2 cellular contexts compared by ENCODE assay signal in the genomic region with DNA sequence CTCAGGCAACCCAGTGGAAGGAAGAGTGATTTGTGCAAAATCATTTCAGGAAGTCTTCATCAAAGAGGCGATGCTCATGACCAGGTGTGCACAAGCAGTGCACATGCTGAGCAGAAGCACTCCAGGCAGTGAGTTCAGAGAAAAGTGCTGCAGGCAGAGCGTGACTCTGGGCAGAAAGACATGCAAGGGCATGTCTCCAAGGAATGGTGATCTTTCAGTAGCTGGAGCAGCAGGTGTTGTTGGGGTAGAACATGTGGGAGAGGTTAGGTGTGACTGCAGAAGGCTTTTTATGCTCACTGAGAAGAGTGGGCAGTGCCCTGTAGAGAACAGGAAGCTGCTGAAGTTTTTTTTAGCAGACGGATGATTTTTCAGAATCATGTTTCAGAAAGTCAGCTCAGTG.
TF ChIP-seq lines count a peak whose summit lies in the region.

No MANE protein-coding gene starts in this region.

TF ChIP-seq in IMR-90, 13 proteins besides CTCF, POLR2A, EP300 and RAD21 (continued from another document):
- TF ChIP-seq CHD1 (IDR thresholded peaks at IDR 0.05; ENCODE audit: low read depth, low read length) (no peak), MXI1 (IDR thresholded peaks at IDR 0.05; ENCODE audit: borderline replicate concordance, low read depth, low read length) (no peak), FOS (IDR thresholded peaks at IDR 0.05; ENCODE audit: low read depth, low read length) (no peak), RCOR1 (IDR thresholded peaks at IDR 0.05; ENCODE audit: insufficient replicate concordance, low read length) (no peak), NFE2L2 (IDR thresholded peaks at IDR 0.05; ENCODE audit: low read depth, low read length) (no peak)

TF ChIP-seq in GM12878, 131 proteins besides CTCF, POLR2A, EP300 and RAD21 (continued from another document):
- TF ChIP-seq, protein P1, sequence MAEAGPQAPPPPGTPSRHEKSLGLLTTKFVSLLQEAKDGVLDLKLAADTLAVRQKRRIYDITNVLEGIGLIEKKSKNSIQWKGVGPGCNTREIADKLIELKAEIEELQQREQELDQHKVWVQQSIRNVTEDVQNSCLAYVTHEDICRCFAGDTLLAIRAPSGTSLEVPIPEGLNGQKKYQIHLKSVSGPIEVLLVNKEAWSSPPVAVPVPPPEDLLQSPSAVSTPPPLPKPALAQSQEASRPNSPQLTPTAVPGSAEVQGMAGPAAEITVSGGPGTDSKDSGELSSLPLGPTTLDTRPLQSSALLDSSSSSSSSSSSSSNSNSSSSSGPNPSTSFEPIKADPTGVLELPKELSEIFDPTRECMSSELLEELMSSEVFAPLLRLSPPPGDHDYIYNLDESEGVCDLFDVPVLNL (IDR thresholded peaks at IDR 0.05; ENCODE audit: low read depth, low read length): no peak
- TF ChIP-seq KDM1A (IDR thresholded peaks at IDR 0.05; ENCODE audit: borderline replicate concordance) (no peak), DPF2 (IDR thresholded peaks at IDR 0.05) (no peak), HDAC2 (IDR thresholded peaks at IDR 0.05) (no peak)
